ENCODE assay signal across 16 cellular contexts in genomic region chr4:184548651-184549341, GRCh38.
A peak's percentile ranks its signal among the peaks of the same experiment; 100 is the strongest.
DNase-seq lines count a peak whose midpoint lies in the region; ATAC-seq and TF ChIP-seq lines count a peak whose summit lies in the region.
"Had no signal": no experiment of that assay in that cellular context is flagged by ENCODE, and none has a peak within 500 bp of the region (broad histone marks: within the 10 kb centered on the region; RNA-seq: fewer than 3 reads in every experiment).

No MANE protein-coding gene starts in this region.

- ATAC-seq in IMR-90 (ENCODE audit: low read depth): no peak
- no peak for ATAC-seq in HG02970 (IDR thresholded peaks at IDR 0.05; ENCODE audit: low FRiP score, unreplicated experiment)
- ATAC-seq: foreskin keratinocyte had no signal

- no peak overlapping the region for H4K5ac ChIP-seq in IMR-90 (ENCODE audit: low read depth, low read length)

- H3K56ac ChIP-seq in IMR-90 (ENCODE audit: extremely low read depth, insufficient read depth, low read length): no peak overlapping the region

- in situ Hi-C loops in IMR-90 (cut with MboI; ENCODE audit: low sequenced_read_pairs): no loop called here

- H2AK5ac ChIP-seq in IMR-90 (ENCODE audit: low read depth, low read length): no peak overlapping the region

- H3K4me3 ChIP-seq in Caco-2 (ENCODE audit: low read depth, low read length) (peak overlapping the region; percentile 31), IMR-90 (ENCODE audit: insufficient read depth, low read depth, low read length) (no peak overlapping the region), mucosa of rectum (ENCODE audit: low read length in 2 of 2) (peak overlapping the region; percentile 73 to 82)

- no peak overlapping the region for H2BK120ac ChIP-seq in IMR-90 (ENCODE audit: low read depth, low read length)

- H3K23ac ChIP-seq in IMR-90 (ENCODE audit: low read depth, low read length): no peak overlapping the region

- peak; percentile 40 to 42 for DNase-seq in Caco-2
- DNase-seq in IMR-90: no peak
- DNase-seq in endothelial cell (ENCODE audit: low spot score): peak; percentile 41
- no peak for DNase-seq in foreskin melanocyte
- no peak for DNase-seq in NOMO-1 treated with dmso at 0.1 percent for 144 hours (lab: John Stamatoyannopoulos, UW; ENCODE audit: unreplicated experiment)
- no peak for DNase-seq in NCI-H226
- DNase-seq: activated CD4-positive, alpha-beta T cell treated with anti-CD3 and anti-CD28 coated beads for 36 hours; activated gamma-delta T cell treated with Interleukin-2 at 50 U/mL for 16 hours; central memory CD4-positive, alpha-beta T cell; foreskin keratinocyte; GOT3; NCI-H345; SHP77 treated with DMSO at 0.1 percent for 48 hours had no signal

- H3K4me1 Mint-ChIP-seq in Caco-2 (ENCODE audit: low read depth, unreplicated experiment) (no peaks in the 10 kb centered on the region), endothelial cell (ENCODE audit: unreplicated experiment) (peaks cover 16% of the 10 kb centered on the region)

- WGBS in IMR-90 (ENCODE audit: extremely low coverage in 2 of 2, insufficient read length in 1 of 2), 2 experiments: 67% methylated on average over 7 of the region's 20 CpGs; no CpG with 5 or more reads in 1 of the 2 experiments

- CTCF ChIA-PET in Caco-2 (lab: Charles Lee): no interaction called here
- CTCF ChIA-PET in IMR-90 (lab: Yijun Ruan, JAX): no interaction called here

- H3K9me3 ChIP-seq in Caco-2: no peaks in the 10 kb centered on the region
- H3K9me3 ChIP-seq in IMR-90 (ENCODE audit: control insufficient read depth, insufficient read depth, low read length): no peaks in the 10 kb centered on the region
- H3K9me3 ChIP-seq in mucosa of rectum (ENCODE audit: control insufficient read depth in 2 of 2, low read length in 2 of 2): no peaks in the 10 kb centered on the region

- H2BK5ac ChIP-seq in IMR-90 (ENCODE audit: low read depth, low read length, poor library complexity, severe bottlenecking): no peak overlapping the region

- H4K91ac ChIP-seq in IMR-90 (ENCODE audit: insufficient read depth, low read depth, low read length): no peak overlapping the region

- H3K27me3 Mint-ChIP-seq in Caco-2 (ENCODE audit: insufficient read depth, unreplicated experiment) (peaks cover 3% of the 10 kb centered on the region), endothelial cell (ENCODE audit: unreplicated experiment) (no peaks in the 10 kb centered on the region)
- H3K27me3 Mint-ChIP-seq: activated CD4-positive, alpha-beta T cell treated with anti-CD3 and anti-CD28 coated beads for 36 hours had no signal

- H2AFZ ChIP-seq in IMR-90 (replicated peaks; ENCODE audit: low read length, poor library complexity): peak overlapping the region; percentile 46

- POLR2A ChIA-PET in Caco-2 (lab: Charles Lee): no interaction called here
- POLR2A ChIA-PET in IMR-90 (lab: Charles Lee; ENCODE audit: unreplicated experiment): interaction anchor here (0.5 kb wide), 1 partner anchor 101 kb away, joined by 4 read pairs; the partner anchor contains the start of genes CASP3 and PRIMPOL

- no peaks in the 10 kb centered on the region for H3K9me1 ChIP-seq in IMR-90 (ENCODE audit: insufficient read depth, low read length)

- H3K4me1 ChIP-seq in Caco-2: no peaks in the 10 kb centered on the region
- H3K4me1 ChIP-seq in IMR-90 (ENCODE audit: control insufficient read depth, insufficient read depth, low read length): peaks cover 4% of the 10 kb centered on the region; the same call in 1 of the 2 replicates
- H3K4me1 ChIP-seq in mucosa of rectum (ENCODE audit: control insufficient read depth in 2 of 2, insufficient read depth in 2 of 2, low read length in 2 of 2): peaks cover 0 to 12% of the 10 kb centered on the region in 2 donors
- H3K4me1 ChIP-seq: foreskin keratinocyte had no signal

- H3K18ac ChIP-seq in IMR-90 (ENCODE audit: low read depth, low read length): no peak overlapping the region

- H3K9me3 Mint-ChIP-seq in Caco-2 (ENCODE audit: unreplicated experiment): no peaks in the 10 kb centered on the region
- H3K9me3 Mint-ChIP-seq in endothelial cell (ENCODE audit: unreplicated experiment): no peaks in the 10 kb centered on the region

- no peak overlapping the region for H3K4me2 ChIP-seq in IMR-90 (ENCODE audit: low read depth, low read length)

- TF ChIP-seq POLR2A in IMR-90 (IDR thresholded peaks at IDR 0.05; ENCODE audit: low read depth, low read length): no peak

- H4K8ac ChIP-seq in IMR-90 (ENCODE audit: low read depth in 2 of 2, low read length in 2 of 2): no peak overlapping the region

- BruUV-seq in Caco-2 (replicated peaks; lab: Mats Ljungman, UMichigan) (no TSS peak), IMR-90 (replicated peaks; lab: Mats Ljungman, UMichigan) (no TSS peak)

- H3K27ac Mint-ChIP-seq in Caco-2 (ENCODE audit: unreplicated experiment) (peak overlapping the region; percentile 50), endothelial cell (ENCODE audit: unreplicated experiment) (peak overlapping the region; percentile 92)
- H3K27ac Mint-ChIP-seq: activated CD4-positive, alpha-beta T cell treated with anti-CD3 and anti-CD28 coated beads for 36 hours had no signal

- no peaks in the 10 kb centered on the region for H3K79me1 ChIP-seq in IMR-90 (ENCODE audit: low read depth in 1 of 2, low read length in 2 of 2)

- H3K9ac ChIP-seq in IMR-90 (ENCODE audit: low read depth, low read length) (no peak overlapping the region), mucosa of rectum (ENCODE audit: low read depth in 1 of 2, low read length in 2 of 2) (peak overlapping the region; percentile 65 to 78)

- H3K36me3 ChIP-seq in Caco-2 (ENCODE audit: control insufficient read depth, insufficient read depth, low read length) (no peaks in the 10 kb centered on the region), IMR-90 (ENCODE audit: control insufficient read depth, insufficient read depth, low read length) (no peaks in the 10 kb centered on the region), mucosa of rectum (ENCODE audit: control insufficient read depth in 2 of 2, insufficient read depth in 2 of 2, low read length in 2 of 2) (no peaks in the 10 kb centered on the region)

- dilution Hi-C loops in IMR-90 (cut with HindIII; ENCODE audit: low sequenced_read_pairs, unreplicated experiment): no loop called here

- TF ChIP-seq CTCF in Caco-2 (IDR thresholded peaks at IDR 0.05; ENCODE audit: insufficient read depth in 1 of 2, low read depth in 1 of 2, low read length in 1 of 2, severe bottlenecking in 1 of 2, unreplicated experiment in 1 of 2) (no peak), IMR-90 (conservative IDR thresholded peaks at IDR 0.05; ENCODE audit: low read depth, low read length) (no peak), endothelial cell (IDR thresholded peaks at IDR 0.05; ENCODE audit: unreplicated experiment) (no peak)

- intact Hi-C loops in Caco-2 (cut with micrococcal nuclease; ENCODE audit: unreplicated experiment): no loop called here
- intact Hi-C loops in IMR-90 (cut with micrococcal nuclease): no loop called here

- H3K36me3 Mint-ChIP-seq in Caco-2 (ENCODE audit: insufficient read depth, unreplicated experiment): no peaks in the 10 kb centered on the region
- H3K36me3 Mint-ChIP-seq in endothelial cell (ENCODE audit: low read depth, unreplicated experiment): no peaks in the 10 kb centered on the region

- H3K27me3 ChIP-seq in Caco-2 (replicated peaks; ENCODE audit: control insufficient read depth, insufficient read depth, low read length) (no peaks in the 10 kb centered on the region), IMR-90 (ENCODE audit: control insufficient read depth, insufficient read depth, low read length) (peaks cover 2% of the 10 kb centered on the region; the same call in 1 of the 2 replicates), mucosa of rectum (ENCODE audit: control insufficient read depth in 2 of 2, insufficient read depth in 2 of 2, low read length in 2 of 2) (no peaks in the 10 kb centered on the region)

- H2BK20ac ChIP-seq in IMR-90 (ENCODE audit: low read depth, low read length): no peak overlapping the region

- TF ChIP-seq RAD21 in IMR-90 (IDR thresholded peaks at IDR 0.05; ENCODE audit: low read length): no peak

- H4K20me1 ChIP-seq in IMR-90 (ENCODE audit: insufficient read depth, low read length): no peaks in the 10 kb centered on the region

- no peak overlapping the region for H3K4ac ChIP-seq in IMR-90 (ENCODE audit: low read depth, low read length)

- H3K27ac ChIP-seq in IMR-90 (ENCODE audit: insufficient read depth, low read length) (no peak overlapping the region), mucosa of rectum (ENCODE audit: low read depth in 2 of 2, low read length in 2 of 2) (peak overlapping the region; percentile 80 to 94)
- H3K27ac ChIP-seq: C4-2B, foreskin keratinocyte had no signal

- H2AK9ac ChIP-seq in IMR-90 (replicated peaks; ENCODE audit: low read depth, low read length, poor library complexity): no peak overlapping the region

- H3K14ac ChIP-seq in IMR-90 (replicated peaks; ENCODE audit: low read depth, low read length): no peak overlapping the region

- no peak overlapping the region for H2BK15ac ChIP-seq in IMR-90 (ENCODE audit: low read depth, low read length)

- H3K4me3 Mint-ChIP-seq in Caco-2 (ENCODE audit: unreplicated experiment) (peak overlapping the region; percentile 77), endothelial cell (ENCODE audit: unreplicated experiment) (no peak overlapping the region)
- H3K4me3 Mint-ChIP-seq: activated CD4-positive, alpha-beta T cell treated with anti-CD3 and anti-CD28 coated beads for 36 hours had no signal

TF ChIP-seq in IMR-90, 13 proteins besides CTCF, POLR2A, EP300 and RAD21 (continues in another document):
- TF ChIP-seq RCOR1 (IDR thresholded peaks at IDR 0.05; ENCODE audit: insufficient replicate concordance, low read length): no peak
- no peak for TF ChIP-seq MXI1 (IDR thresholded peaks at IDR 0.05; ENCODE audit: borderline replicate concordance, low read depth, low read length)
- no peak for TF ChIP-seq RFX5 (IDR thresholded peaks at IDR 0.05; ENCODE audit: low read depth, low read length)
- no peak for TF ChIP-seq MAFK (IDR thresholded peaks at IDR 0.05; ENCODE audit: low read depth, low read length)
- TF ChIP-seq, protein P1, sequence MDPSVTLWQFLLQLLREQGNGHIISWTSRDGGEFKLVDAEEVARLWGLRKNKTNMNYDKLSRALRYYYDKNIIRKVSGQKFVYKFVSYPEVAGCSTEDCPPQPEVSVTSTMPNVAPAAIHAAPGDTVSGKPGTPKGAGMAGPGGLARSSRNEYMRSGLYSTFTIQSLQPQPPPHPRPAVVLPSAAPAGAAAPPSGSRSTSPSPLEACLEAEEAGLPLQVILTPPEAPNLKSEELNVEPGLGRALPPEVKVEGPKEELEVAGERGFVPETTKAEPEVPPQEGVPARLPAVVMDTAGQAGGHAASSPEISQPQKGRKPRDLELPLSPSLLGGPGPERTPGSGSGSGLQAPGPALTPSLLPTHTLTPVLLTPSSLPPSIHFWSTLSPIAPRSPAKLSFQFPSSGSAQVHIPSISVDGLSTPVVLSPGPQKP (IDR thresholded peaks at IDR 0.05; ENCODE audit: borderline replicate concordance, low read depth, low read length): no peak
- TF ChIP-seq MAZ (IDR thresholded peaks at IDR 0.05; ENCODE audit: borderline replicate concordance, low read depth, low read length): no peak
- TF ChIP-seq FOS (IDR thresholded peaks at IDR 0.05; ENCODE audit: low read depth, low read length): no peak
- no peak for TF ChIP-seq BHLHE40 (IDR thresholded peaks at IDR 0.05; ENCODE audit: low read depth, low read length)
- no peak for TF ChIP-seq SMC3 (IDR thresholded peaks at IDR 0.05; ENCODE audit: low read depth, low read length)
- no peak for TF ChIP-seq CEBPB (IDR thresholded peaks at IDR 0.05; ENCODE audit: low read depth, low read length)

Comparison
In these comparisons a context has a peak if more than half of its experiments do, and no peak if none do; other contexts are left out.
1. DNase-seq: peak in Caco-2 (2 of 2) and endothelial cell (single experiment); none in IMR-90 (single experiment), foreskin melanocyte (single experiment), NOMO-1 treated with dmso at 0.1 percent for 144 hours (single experiment) and NCI-H226 (single experiment).